1 cellular context compared by ENCODE assay signal in the genomic region with DNA sequence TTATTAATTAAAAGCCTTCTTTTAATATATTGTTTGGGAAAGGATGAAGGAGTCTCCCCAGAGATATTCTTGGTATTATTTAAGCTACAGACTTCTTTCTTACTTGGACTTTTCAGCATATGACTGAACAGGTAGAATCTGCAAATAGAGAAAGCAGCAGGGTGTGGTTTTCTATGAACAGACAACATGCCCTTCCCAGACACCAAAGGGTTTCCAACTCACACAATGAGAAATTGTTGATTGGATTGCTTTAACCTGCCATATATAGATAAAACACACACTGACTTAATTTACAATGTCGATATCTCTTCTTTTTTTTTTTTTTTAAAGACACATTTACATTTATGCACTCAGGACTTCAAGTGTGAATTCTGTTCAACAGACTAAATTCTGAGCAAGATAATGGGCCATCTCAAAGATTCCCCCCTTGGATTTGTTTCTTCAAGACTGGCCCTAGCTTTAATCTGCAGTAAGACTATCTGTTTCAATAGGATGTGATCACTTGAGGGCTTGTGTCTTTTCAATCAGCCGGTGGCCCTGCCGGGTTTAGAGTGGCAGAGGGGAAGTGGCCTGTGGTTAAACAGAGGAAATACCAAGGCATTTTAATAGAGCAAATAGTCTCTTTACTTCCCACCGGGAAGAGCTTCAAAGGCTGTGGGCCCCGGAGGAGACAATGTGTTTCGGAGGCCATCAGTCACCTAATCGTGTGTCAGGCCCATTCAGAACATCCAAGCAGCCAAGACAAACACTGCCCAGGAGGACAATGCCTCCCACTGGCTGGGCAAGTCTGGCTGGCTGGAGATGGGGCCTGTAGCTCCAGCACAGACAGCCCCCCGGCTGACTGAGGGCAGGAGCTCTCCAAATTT.
TF ChIP-seq lines count a peak whose summit lies in the region.

No MANE protein-coding gene starts in this region.

TF ChIP-seq in HEK293, 187 proteins besides CTCF, POLR2A, EP300 and RAD21 (continued from another document and continues in another):
- TF ChIP-seq ZNF488 (tag by site-specific recombination; IDR thresholded peaks at IDR 0.05) (no peak), ZSCAN16 (tag by site-specific recombination; IDR thresholded peaks at IDR 0.05) (no peak), TCF7L2 (IDR thresholded peaks at IDR 0.05; ENCODE audit: borderline replicate concordance, low read depth, low read length) (no peak), ZNF280C (tag by site-specific recombination; IDR thresholded peaks at IDR 0.05) (no peak), ZSCAN23 (tag by site-specific recombination; IDR thresholded peaks at IDR 0.05) (no peak), RBAK (tag by site-specific recombination; IDR thresholded peaks at IDR 0.05) (no peak), SCRT1 (tag by site-specific recombination; IDR thresholded peaks at IDR 0.05; ENCODE audit: borderline replicate concordance) (no peak), ZNF155 (tag by site-specific recombination; IDR thresholded peaks at IDR 0.05) (no peak), SP3 (tag by site-specific recombination; IDR thresholded peaks at IDR 0.05) (no peak), OVOL3 (tag by site-specific recombination; IDR thresholded peaks at IDR 0.05) (no peak), SETDB1 (IDR thresholded peaks at IDR 0.05; ENCODE audit: insufficient read length, low read length) (no peak), ZIC2 (tag by site-specific recombination; IDR thresholded peaks at IDR 0.05) (peak; percentile 95), ZNF624 (tag by site-specific recombination; IDR thresholded peaks at IDR 0.05) (no peak), ZNF571 (tag by site-specific recombination; IDR thresholded peaks at IDR 0.05) (no peak), ZNF777 (tag by site-specific recombination; IDR thresholded peaks at IDR 0.05; ENCODE audit: borderline replicate concordance) (no peak), ZNF19 (tag by site-specific recombination; IDR thresholded peaks at IDR 0.05; ENCODE audit: low read depth) (no peak), WT1 (tag by site-specific recombination; IDR thresholded peaks at IDR 0.05) (no peak), SP2 (tag by site-specific recombination; IDR thresholded peaks at IDR 0.05) (no peak), ZNF391 (tag by site-specific recombination; IDR thresholded peaks at IDR 0.05; ENCODE audit: borderline replicate concordance, low read depth) (no peak), REST (tag by site-specific recombination; IDR thresholded peaks at IDR 0.05) (0 out of 2 replicates have a peak, but pooled peaks have one; percentile 28), BCL11A (tag by site-specific recombination; IDR thresholded peaks at IDR 0.05; ENCODE audit: low read depth) (no peak), ZNF366 (tag by site-specific recombination; conservative IDR thresholded peaks at IDR 0.05) (no peak), GLI4 (tag by site-specific recombination; IDR thresholded peaks at IDR 0.05) (no peak), IKZF3 (tag by site-specific recombination; IDR thresholded peaks at IDR 0.05) (peak; percentile 72), PRDM1 (tag by site-specific recombination; IDR thresholded peaks at IDR 0.05) (no peak), ZNF433 (tag by site-specific recombination; IDR thresholded peaks at IDR 0.05; ENCODE audit: low read depth) (no peak), ZNF621 (tag by site-specific recombination; IDR thresholded peaks at IDR 0.05) (no peak), ZBTB6 (tag by site-specific recombination; IDR thresholded peaks at IDR 0.05) (no peak), ZBTB17 (tag by site-specific recombination; IDR thresholded peaks at IDR 0.05) (peak; percentile 31; the same call in 1 of the 2 replicates), ZNF600 (tag by site-specific recombination; IDR thresholded peaks at IDR 0.05) (no peak), ZSCAN30 (tag by site-specific recombination; IDR thresholded peaks at IDR 0.05) (peak; percentile 45; the same call in 1 of the 2 replicates), ZNF350 (tag by site-specific recombination; IDR thresholded peaks at IDR 0.05) (no peak), ZNF175 (tag by site-specific recombination; IDR thresholded peaks at IDR 0.05) (no peak), ZNF404 (tag by site-specific recombination; IDR thresholded peaks at IDR 0.05) (no peak), ZNF843 (tag by site-specific recombination; IDR thresholded peaks at IDR 0.05) (0 out of 2 replicates have a peak, but pooled peaks have one; percentile 40), ZEB2 (tag by site-specific recombination; IDR thresholded peaks at IDR 0.05) (no peak), ZNF248 (tag by site-specific recombination; IDR thresholded peaks at IDR 0.05) (no peak), ZFP69B (tag by site-specific recombination; IDR thresholded peaks at IDR 0.05) (peak; percentile 73; the same call in 1 of the 2 replicates), FEZF1 (tag by site-specific recombination; IDR thresholded peaks at IDR 0.05) (peak; percentile 82)
- TF ChIP-seq, protein P1, sequence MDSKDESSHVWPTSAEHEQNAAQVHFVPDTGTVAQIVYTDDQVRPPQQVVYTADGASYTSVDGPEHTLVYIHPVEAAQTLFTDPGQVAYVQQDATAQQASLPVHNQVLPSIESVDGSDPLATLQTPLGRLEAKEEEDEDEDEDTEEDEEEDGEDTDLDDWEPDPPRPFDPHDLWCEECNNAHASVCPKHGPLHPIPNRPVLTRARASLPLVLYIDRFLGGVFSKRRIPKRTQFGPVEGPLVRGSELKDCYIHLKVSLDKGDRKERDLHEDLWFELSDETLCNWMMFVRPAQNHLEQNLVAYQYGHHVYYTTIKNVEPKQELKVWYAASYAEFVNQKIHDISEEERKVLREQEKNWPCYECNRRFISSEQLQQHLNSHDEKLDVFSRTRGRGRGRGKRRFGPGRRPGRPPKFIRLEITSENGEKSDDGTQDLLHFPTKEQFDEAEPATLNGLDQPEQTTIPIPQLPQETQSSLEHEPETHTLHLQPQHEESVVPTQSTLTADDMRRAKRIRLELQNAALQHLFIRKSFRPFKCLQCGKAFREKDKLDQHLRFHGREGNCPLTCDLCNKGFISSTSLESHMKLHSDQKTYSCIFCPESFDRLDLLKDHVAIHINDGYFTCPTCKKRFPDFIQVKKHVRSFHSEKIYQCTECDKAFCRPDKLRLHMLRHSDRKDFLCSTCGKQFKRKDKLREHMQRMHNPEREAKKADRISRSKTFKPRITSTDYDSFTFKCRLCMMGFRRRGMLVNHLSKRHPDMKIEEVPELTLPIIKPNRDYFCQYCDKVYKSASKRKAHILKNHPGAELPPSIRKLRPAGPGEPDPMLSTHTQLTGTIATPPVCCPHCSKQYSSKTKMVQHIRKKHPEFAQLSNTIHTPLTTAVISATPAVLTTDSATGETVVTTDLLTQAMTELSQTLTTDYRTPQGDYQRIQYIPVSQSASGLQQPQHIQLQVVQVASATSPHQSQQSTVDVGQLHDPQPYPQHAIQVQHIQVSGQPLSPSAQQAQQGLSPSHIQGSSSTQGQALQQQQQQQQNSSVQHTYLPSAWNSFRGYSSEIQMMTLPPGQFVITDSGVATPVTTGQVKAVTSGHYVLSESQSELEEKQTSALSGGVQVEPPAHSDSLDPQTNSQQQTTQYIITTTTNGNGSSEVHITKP (tag by site-specific recombination; IDR thresholded peaks at IDR 0.05): peak; percentile 53
- TF ChIP-seq, protein P2, sequence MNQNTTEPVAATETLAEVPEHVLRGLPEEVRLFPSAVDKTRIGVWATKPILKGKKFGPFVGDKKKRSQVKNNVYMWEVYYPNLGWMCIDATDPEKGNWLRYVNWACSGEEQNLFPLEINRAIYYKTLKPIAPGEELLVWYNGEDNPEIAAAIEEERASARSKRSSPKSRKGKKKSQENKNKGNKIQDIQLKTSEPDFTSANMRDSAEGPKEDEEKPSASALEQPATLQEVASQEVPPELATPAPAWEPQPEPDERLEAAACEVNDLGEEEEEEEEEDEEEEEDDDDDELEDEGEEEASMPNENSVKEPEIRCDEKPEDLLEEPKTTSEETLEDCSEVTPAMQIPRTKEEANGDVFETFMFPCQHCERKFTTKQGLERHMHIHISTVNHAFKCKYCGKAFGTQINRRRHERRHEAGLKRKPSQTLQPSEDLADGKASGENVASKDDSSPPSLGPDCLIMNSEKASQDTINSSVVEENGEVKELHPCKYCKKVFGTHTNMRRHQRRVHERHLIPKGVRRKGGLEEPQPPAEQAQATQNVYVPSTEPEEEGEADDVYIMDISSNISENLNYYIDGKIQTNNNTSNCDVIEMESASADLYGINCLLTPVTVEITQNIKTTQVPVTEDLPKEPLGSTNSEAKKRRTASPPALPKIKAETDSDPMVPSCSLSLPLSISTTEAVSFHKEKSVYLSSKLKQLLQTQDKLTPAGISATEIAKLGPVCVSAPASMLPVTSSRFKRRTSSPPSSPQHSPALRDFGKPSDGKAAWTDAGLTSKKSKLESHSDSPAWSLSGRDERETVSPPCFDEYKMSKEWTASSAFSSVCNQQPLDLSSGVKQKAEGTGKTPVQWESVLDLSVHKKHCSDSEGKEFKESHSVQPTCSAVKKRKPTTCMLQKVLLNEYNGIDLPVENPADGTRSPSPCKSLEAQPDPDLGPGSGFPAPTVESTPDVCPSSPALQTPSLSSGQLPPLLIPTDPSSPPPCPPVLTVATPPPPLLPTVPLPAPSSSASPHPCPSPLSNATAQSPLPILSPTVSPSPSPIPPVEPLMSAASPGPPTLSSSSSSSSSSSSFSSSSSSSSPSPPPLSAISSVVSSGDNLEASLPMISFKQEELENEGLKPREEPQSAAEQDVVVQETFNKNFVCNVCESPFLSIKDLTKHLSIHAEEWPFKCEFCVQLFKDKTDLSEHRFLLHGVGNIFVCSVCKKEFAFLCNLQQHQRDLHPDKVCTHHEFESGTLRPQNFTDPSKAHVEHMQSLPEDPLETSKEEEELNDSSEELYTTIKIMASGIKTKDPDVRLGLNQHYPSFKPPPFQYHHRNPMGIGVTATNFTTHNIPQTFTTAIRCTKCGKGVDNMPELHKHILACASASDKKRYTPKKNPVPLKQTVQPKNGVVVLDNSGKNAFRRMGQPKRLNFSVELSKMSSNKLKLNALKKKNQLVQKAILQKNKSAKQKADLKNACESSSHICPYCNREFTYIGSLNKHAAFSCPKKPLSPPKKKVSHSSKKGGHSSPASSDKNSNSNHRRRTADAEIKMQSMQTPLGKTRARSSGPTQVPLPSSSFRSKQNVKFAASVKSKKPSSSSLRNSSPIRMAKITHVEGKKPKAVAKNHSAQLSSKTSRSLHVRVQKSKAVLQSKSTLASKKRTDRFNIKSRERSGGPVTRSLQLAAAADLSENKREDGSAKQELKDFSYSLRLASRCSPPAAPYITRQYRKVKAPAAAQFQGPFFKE (tag by site-specific recombination; IDR thresholded peaks at IDR 0.05; ENCODE audit: borderline replicate concordance): no peak
- TF ChIP-seq, protein P3, sequence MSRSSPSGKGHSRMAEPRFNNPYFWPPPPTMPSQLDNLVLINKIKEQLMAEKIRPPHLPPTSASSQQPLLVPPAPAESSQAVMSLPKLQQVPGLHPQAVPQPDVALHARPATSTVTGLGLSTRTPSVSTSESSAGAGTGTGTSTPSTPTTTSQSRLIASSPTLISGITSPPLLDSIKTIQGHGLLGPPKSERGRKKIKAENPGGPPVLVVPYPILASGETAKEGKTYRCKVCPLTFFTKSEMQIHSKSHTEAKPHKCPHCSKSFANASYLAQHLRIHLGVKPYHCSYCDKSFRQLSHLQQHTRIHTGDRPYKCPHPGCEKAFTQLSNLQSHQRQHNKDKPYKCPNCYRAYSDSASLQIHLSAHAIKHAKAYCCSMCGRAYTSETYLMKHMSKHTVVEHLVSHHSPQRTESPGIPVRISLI (tag by site-specific recombination; IDR thresholded peaks at IDR 0.05): no peak
